Comparison of ENCODE assay signal across 21 cellular contexts in the genomic region with DNA sequence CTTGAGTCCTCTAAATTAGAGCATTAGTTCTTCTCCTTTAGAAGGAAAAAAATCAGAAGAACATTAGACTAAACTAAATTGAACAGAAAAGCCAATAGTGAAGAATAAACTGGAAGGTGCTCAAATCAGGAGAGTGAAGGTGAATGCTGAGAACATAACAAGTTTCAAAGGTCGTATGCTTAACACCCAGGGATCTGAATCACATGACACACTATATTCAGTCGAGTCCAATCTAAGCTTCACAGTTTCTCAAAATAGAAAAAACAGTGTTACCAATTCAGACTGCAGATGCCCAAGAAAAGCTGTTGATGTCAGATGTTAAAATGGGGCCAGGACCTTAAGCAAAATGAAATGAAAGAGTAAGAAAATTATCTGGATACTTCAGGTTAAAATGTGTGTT.
A peak's percentile ranks its signal among the peaks of the same experiment; 100 is the strongest.
DNase-seq lines count a peak whose midpoint lies in the region; ATAC-seq and TF ChIP-seq lines count a peak whose summit lies in the region.
"Had no signal": no experiment of that assay in that cellular context is flagged by ENCODE, and none has a peak within 500 bp of the region (broad histone marks: within the 10 kb centered on the region; RNA-seq: fewer than 3 reads in every experiment).

No MANE protein-coding gene starts in this region.

- POLR2A ChIA-PET in Caco-2 (lab: Charles Lee), result no interaction called here
- POLR2A ChIA-PET in MCF 10A (lab: Yijun Ruan, JAX), result no interaction called here

- no peak for DNase-seq in Caco-2
- no peak for DNase-seq in right cardiac atrium
- peak; percentile 6 for DNase-seq in pons (ENCODE audit: low spot score)
- DNase-seq in MCF 10A (ENCODE audit: unreplicated experiment), result no peak
- DNase-seq in stimulated activated CD4-positive, alpha-beta T cell treated with anti-CD3 and anti-CD28 coated beads, Interleukin-1b, Interleukin-23, amount 100 ng/mL, for 48 hours, result no peak
- DNase-seq in NOMO-1 (lab: John Stamatoyannopoulos, UW; ENCODE audit: unreplicated experiment in 2 of 2), result no peak
- DNase-seq: DMS79; H9; IMR-90; NCI-H1694; NCI-H2081; NCI-H2171; NCI-H345; NCI-H524; NCI-H774; NK-92 treated with Interleukin-12 subunit alpha and Interleukin-12 subunit beta, amount 100 ng/mL, for 24 hours; Peyer's patch had no signal

- H3K4me3 ChIP-seq in Caco-2 (ENCODE audit: low read depth, low read length) (no peak overlapping the region), Loucy (ENCODE audit: low read length, poor library complexity, severe bottlenecking) (no peak overlapping the region), right cardiac atrium (ENCODE audit: low read length) (no peak overlapping the region)
- H3K4me3 ChIP-seq: A549, Peyer's patch had no signal

- no peaks in the 10 kb centered on the region for H4K20me1 ChIP-seq in Loucy (ENCODE audit: insufficient read depth, low read length, poor library complexity, severe bottlenecking)

- H3K4me1 Mint-ChIP-seq in Caco-2 (ENCODE audit: low read depth, unreplicated experiment) (no peaks in the 10 kb centered on the region), MCF 10A (ENCODE audit: insufficient read depth, unreplicated experiment) (peaks cover 14% of the 10 kb centered on the region)
- H3K4me1 Mint-ChIP-seq: B cell, CD14-positive monocyte had no signal

- H3K4me2 ChIP-seq in Loucy (ENCODE audit: low read depth, low read length, poor library complexity, severe bottlenecking), result no peak overlapping the region
- H3K4me2 ChIP-seq: A549 had no signal

- H3K27ac Mint-ChIP-seq in Caco-2 (ENCODE audit: unreplicated experiment) (no peak overlapping the region), MCF 10A (ENCODE audit: low read depth, unreplicated experiment) (no peak overlapping the region)
- H3K27ac Mint-ChIP-seq: B cell, CD14-positive monocyte, H9 had no signal

- H3K36me3 ChIP-seq in Caco-2 (ENCODE audit: control insufficient read depth, insufficient read depth, low read length) (no peaks in the 10 kb centered on the region), Loucy (ENCODE audit: insufficient read depth, low read length) (no peaks in the 10 kb centered on the region)
- H3K36me3 ChIP-seq: Peyer's patch had no signal

- no peaks in the 10 kb centered on the region for H3K9me3 ChIP-seq in Caco-2
- H3K9me3 ChIP-seq in Loucy (ENCODE audit: insufficient read depth, low read depth, low read length), result no peaks in the 10 kb centered on the region
- no peaks in the 10 kb centered on the region for H3K9me3 ChIP-seq in right cardiac atrium (ENCODE audit: control insufficient read depth, low read length)
- H3K9me3 ChIP-seq: A549, Peyer's patch had no signal

- CTCF ChIA-PET in Caco-2 (lab: Charles Lee), result no interaction called here
- CTCF ChIA-PET in MCF 10A (lab: Yijun Ruan, JAX), result no interaction called here

- H3K9me2 ChIP-seq in Loucy (replicated peaks; ENCODE audit: low read depth, low read length), result no peaks in the 10 kb centered on the region

- ATAC-seq in right cardiac atrium, result peak; percentile 52 to 60
- ATAC-seq: A549 had no signal

- H3K79me2 ChIP-seq in Loucy (ENCODE audit: insufficient read depth, low read length), result no peaks in the 10 kb centered on the region

- H3F3A ChIP-seq in Loucy (ENCODE audit: low read depth), result no peaks in the 10 kb centered on the region

- 42% methylated on average over 2 of the region's 2 CpGs for WGBS in right cardiac atrium

- H3K4me1 ChIP-seq in Caco-2, result no peaks in the 10 kb centered on the region
- H3K4me1 ChIP-seq in Loucy (ENCODE audit: insufficient read depth, low read length, poor library complexity, severe bottlenecking), result no peaks in the 10 kb centered on the region
- peaks cover 4% of the 10 kb centered on the region for H3K4me1 ChIP-seq in right cardiac atrium (ENCODE audit: control insufficient read depth, insufficient read depth, low read length)
- H3K4me1 ChIP-seq: A549, Peyer's patch had no signal

- H3K9me3 Mint-ChIP-seq in Caco-2 (ENCODE audit: unreplicated experiment) (no peaks in the 10 kb centered on the region), MCF 10A (ENCODE audit: unreplicated experiment) (no peaks in the 10 kb centered on the region)
- H3K9me3 Mint-ChIP-seq: H9 had no signal

- no peak overlapping the region for H3K27ac ChIP-seq in right cardiac atrium (ENCODE audit: low read length)
- H3K27ac ChIP-seq: A549, Peyer's patch had no signal

- no peak overlapping the region for H3K9ac ChIP-seq in Loucy (ENCODE audit: low read depth, low read length, poor library complexity, severe bottlenecking)

- intact Hi-C loops in Caco-2 (cut with micrococcal nuclease; ENCODE audit: unreplicated experiment) (no loop called here), right cardiac atrium (cut with DNase I) (no loop called here), MCF 10A (cut with micrococcal nuclease) (no loop called here)

- H3K4me3 Mint-ChIP-seq in Caco-2 (ENCODE audit: unreplicated experiment) (peak overlapping the region; percentile 24), MCF 10A (ENCODE audit: unreplicated experiment) (no peak overlapping the region)
- H3K4me3 Mint-ChIP-seq: B cell, CD14-positive monocyte, H9 had no signal

- BruUV-seq in Caco-2 (replicated peaks; lab: Mats Ljungman, UMichigan) (no TSS peak), MCF 10A (replicated peaks; lab: Mats Ljungman, UMichigan) (no TSS peak)

- 0 out of 2 replicates have a peak overlapping the region, but pooled peaks have one; percentile 19 for H2AFZ ChIP-seq in Loucy (ENCODE audit: low read length)

- no peaks in the 10 kb centered on the region for H3K36me3 Mint-ChIP-seq in Caco-2 (ENCODE audit: insufficient read depth, unreplicated experiment)
- peaks cover 5% of the 10 kb centered on the region for H3K36me3 Mint-ChIP-seq in MCF 10A (ENCODE audit: insufficient read depth, unreplicated experiment)
- H3K36me3 Mint-ChIP-seq: CD14-positive monocyte had no signal

- no peak for TF ChIP-seq CTCF in Caco-2 (IDR thresholded peaks at IDR 0.05; ENCODE audit: insufficient read depth in 1 of 2, low read depth in 1 of 2, low read length in 1 of 2, severe bottlenecking in 1 of 2, unreplicated experiment in 1 of 2)
- no peak for TF ChIP-seq CTCF in Loucy (conservative IDR thresholded peaks at IDR 0.05; ENCODE audit: low read length)
- no peak for TF ChIP-seq CTCF in MCF 10A (IDR thresholded peaks at IDR 0.05; ENCODE audit: unreplicated experiment)

- H3K27me3 ChIP-seq in Caco-2 (replicated peaks; ENCODE audit: control insufficient read depth, insufficient read depth, low read length), result no peaks in the 10 kb centered on the region
- no peaks in the 10 kb centered on the region for H3K27me3 ChIP-seq in Loucy (ENCODE audit: insufficient read depth, low read length, poor library complexity, severe bottlenecking)
- H3K27me3 ChIP-seq in right cardiac atrium (ENCODE audit: control insufficient read depth, insufficient read depth), result no peaks in the 10 kb centered on the region
- H3K27me3 ChIP-seq: Peyer's patch had no signal

- H3K27me3 Mint-ChIP-seq in Caco-2 (ENCODE audit: insufficient read depth, unreplicated experiment) (no peaks in the 10 kb centered on the region), MCF 10A (ENCODE audit: insufficient read depth, unreplicated experiment) (no peaks in the 10 kb centered on the region)
- H3K27me3 Mint-ChIP-seq: B cell had no signal
